Comparison of ENCODE assay signal across 8 cellular contexts in the genomic region with DNA sequence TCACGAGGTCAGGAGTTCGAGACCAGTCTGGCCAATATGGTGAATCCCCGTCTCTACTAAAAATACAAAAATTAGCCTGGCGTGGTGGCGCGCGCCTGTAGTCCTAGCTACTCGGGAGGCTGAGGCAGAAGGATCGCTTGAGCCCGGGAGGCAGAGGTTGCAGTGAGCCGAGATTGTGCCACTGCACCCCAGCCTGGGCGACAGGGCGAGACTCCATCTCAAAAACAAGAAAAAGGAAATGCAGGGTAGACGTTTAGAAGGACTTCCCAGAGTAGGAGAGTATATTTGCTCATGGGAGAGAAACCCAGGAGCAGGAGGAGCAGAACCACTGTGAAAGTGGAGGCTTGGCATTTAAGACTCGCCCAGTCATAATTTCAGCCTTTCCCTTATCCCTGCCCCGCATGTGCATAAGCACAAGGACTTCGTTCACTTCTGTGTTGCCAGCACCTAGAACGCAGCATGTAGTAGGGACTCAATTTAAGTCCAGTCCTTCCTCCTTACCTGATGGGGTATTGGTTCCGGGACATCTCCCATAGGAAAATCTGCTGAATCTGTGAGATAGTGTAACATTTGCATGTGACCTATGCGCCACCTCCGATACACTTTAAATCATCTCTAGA. TPM values are rescaled to one million over a fixed set of nuclear protein-coding genes. Genes with fewer than 3 reads are reported as not detected.
A peak's percentile ranks its signal among the peaks of the same experiment; 100 is the strongest.
DNase-seq lines count a peak whose midpoint lies in the region; ATAC-seq and TF ChIP-seq lines count a peak whose summit lies in the region.

No MANE protein-coding gene starts in this region.

- peak; percentile 75 for DNase-seq in activated CD8-positive, alpha-beta memory T cell treated with anti-CD3 and anti-CD28 coated beads for 24 hours
- no peak for DNase-seq in activated CD8-positive, alpha-beta memory T cell treated with anti-CD3 and anti-CD28 coated beads, Interleukin-2, amount 50 U/mL, for 48 hours
- DNase-seq in adipocyte (ENCODE audit: low read depth): no peak
- DNase-seq in lung (ENCODE audit: low spot score): no peak
- DNase-seq in thoracic aorta (ENCODE audit: low spot score): no peak
- DNase-seq in SW480 (ENCODE audit: low spot score): no peak

- H3K9ac ChIP-seq in adipocyte (ENCODE audit: low read length): peak overlapping the region; percentile 89

- no peaks in the 10 kb centered on the region for H3K36me3 ChIP-seq in adipocyte (ENCODE audit: control insufficient read depth, insufficient read depth, low read length, severe bottlenecking)
- H3K36me3 ChIP-seq in lung (ENCODE audit: control insufficient read depth in 2 of 2, insufficient read depth in 2 of 2, low read length in 2 of 2): no peaks in the 10 kb centered on the region
- H3K36me3 ChIP-seq in thoracic aorta: no peaks in the 10 kb centered on the region

- H3K27ac ChIP-seq in lung (ENCODE audit: low read depth in 1 of 2, low read length in 1 of 2) (peak overlapping the region; percentile 100), thoracic aorta (peak overlapping the region; percentile 100)

- no peaks in the 10 kb centered on the region for H3K9me3 ChIP-seq in adipocyte (ENCODE audit: control insufficient read depth, low read length)
- no peaks in the 10 kb centered on the region for H3K9me3 ChIP-seq in lung (ENCODE audit: control insufficient read depth in 2 of 2, insufficient read depth in 1 of 2, low read length in 1 of 2)
- no peaks in the 10 kb centered on the region for H3K9me3 ChIP-seq in thoracic aorta

- H3K4me1 ChIP-seq in adipocyte (ENCODE audit: control insufficient read depth, insufficient read depth, low read length) (peaks cover 57% of the 10 kb centered on the region), lung (ENCODE audit: control insufficient read depth in 2 of 2, insufficient read depth in 2 of 2, low read length in 2 of 2) (peaks cover 31 to 37% of the 10 kb centered on the region in 2 donors), thoracic aorta (ENCODE audit: control insufficient read depth in 1 of 2, low read depth in 2 of 2) (peaks cover 52 to 79% of the 10 kb centered on the region in 2 donors)

- TF ChIP-seq CTCF in lung (IDR thresholded peaks at IDR 0.05; ENCODE audit: control extremely low read depth, extremely low read depth) (no peak), thoracic aorta (IDR thresholded peaks at IDR 0.05) (no peak)

- H3K27me3 ChIP-seq in adipocyte (replicated peaks; ENCODE audit: control insufficient read depth, insufficient read depth, low read length) (no peaks in the 10 kb centered on the region), lung (ENCODE audit: control insufficient read depth, insufficient read depth) (no peaks in the 10 kb centered on the region), thoracic aorta (replicated peaks; ENCODE audit: insufficient read depth) (no peaks in the 10 kb centered on the region)

- WGBS in lung, 2 donors: 77 to 83% methylated on average over 21 of the region's 21 CpGs

- ATAC-seq in lung (ENCODE audit: insufficient read depth, low FRiP score) (no peak), thoracic aorta (ENCODE audit: insufficient number of reproducible peaks, low FRiP score, low read depth) (no peak), HG03342 (IDR thresholded peaks at IDR 0.05; ENCODE audit: unreplicated experiment) (no peak), HG03354 (IDR thresholded peaks at IDR 0.05; ENCODE audit: poor library complexity, severe bottlenecking, unreplicated experiment) (no peak)

- H3K4me3 ChIP-seq in adipocyte (ENCODE audit: low read length): peak overlapping the region; percentile 68
- H3K4me3 ChIP-seq in lung: no peak overlapping the region
- peak overlapping the region; percentile 65 for H3K4me3 ChIP-seq in thoracic aorta

RNA-seq across cellular contexts. Expression of a gene that starts 5.2 kb away (rescaled TPM):
- 10 to 100 TPM; 23.0 to 52.5 TPM for total RNA-seq in lung
- polyA plus RNA-seq in lung: 10 to 100 TPM; 23.0 to 23.3 TPM
- 100 to 1,000 TPM in 1 of 2 donors, 10 to 100 TPM in 1; 76.1 to 101 TPM for total RNA-seq in thoracic aorta
